Comparison of ENCODE assay signal across 1 cellular context in the genomic region with DNA sequence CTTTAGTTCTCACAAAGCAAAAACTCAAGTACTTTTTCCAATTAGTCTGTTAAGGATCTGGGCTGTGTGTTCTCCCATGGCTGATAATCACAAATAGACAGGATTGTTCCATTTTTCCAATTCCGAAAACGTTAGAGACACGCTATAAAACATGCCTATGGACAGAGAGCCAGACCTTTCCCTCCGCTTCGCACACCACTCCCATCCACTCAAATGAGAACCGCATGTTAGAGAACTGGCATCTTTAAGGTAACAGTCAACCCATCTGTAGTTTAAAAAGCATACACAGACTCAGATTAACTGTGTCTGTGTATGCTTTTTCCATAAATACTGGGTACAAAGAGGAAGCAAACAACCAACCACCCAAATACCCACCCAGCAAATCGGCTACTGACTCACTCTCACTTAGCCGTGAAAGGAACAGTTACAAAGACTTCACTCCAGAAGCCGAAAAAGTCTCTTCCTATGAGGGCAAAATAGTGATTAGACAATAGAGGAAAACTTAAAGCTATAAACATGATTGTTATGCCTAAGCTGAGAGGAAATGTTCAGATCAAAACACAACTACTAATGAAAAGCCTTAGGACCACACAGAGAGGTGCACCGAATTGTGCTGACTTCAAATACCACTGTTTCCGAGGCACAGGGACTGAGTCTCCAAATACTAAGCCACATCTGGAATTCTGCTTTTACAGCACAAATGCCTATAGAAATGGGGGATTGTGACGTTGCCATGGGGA.
TF ChIP-seq lines count a peak whose summit lies in the region.

No MANE protein-coding gene starts in this region.

TF ChIP-seq in H1, 55 proteins besides CTCF, POLR2A, EP300 and RAD21:
- no peak for TF ChIP-seq PHF8 (conservative IDR thresholded peaks at IDR 0.05; ENCODE audit: low read depth, low read length)
- no peak for TF ChIP-seq CEBPB (IDR thresholded peaks at IDR 0.05; ENCODE audit: low read depth, low read length)
- TF ChIP-seq KDM1A (IDR thresholded peaks at IDR 0.05; ENCODE audit: borderline replicate concordance, low read length) = no peak
- TF ChIP-seq SUZ12 (IDR thresholded peaks at IDR 0.05; ENCODE audit: low read length) = no peak
- TF ChIP-seq TAF1 (IDR thresholded peaks at IDR 0.05; ENCODE audit: low read depth, low read length) = no peak
- no peak for TF ChIP-seq MAFK (IDR thresholded peaks at IDR 0.05; ENCODE audit: low read depth, low read length)
- TF ChIP-seq, protein P1, sequence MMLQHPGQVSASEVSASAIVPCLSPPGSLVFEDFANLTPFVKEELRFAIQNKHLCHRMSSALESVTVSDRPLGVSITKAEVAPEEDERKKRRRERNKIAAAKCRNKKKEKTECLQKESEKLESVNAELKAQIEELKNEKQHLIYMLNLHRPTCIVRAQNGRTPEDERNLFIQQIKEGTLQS (IDR thresholded peaks at IDR 0.05; ENCODE audit: insufficient read depth, low read depth, low read length) = no peak
- TF ChIP-seq SRF (IDR thresholded peaks at IDR 0.05; ENCODE audit: low read depth, low read length) = no peak
- no peak for TF ChIP-seq EZH2 (IDR thresholded peaks at IDR 0.05; ENCODE audit: low read depth, low read length, severe bottlenecking)
